ENCODE assay signal across 6 cellular contexts in the genomic region with DNA sequence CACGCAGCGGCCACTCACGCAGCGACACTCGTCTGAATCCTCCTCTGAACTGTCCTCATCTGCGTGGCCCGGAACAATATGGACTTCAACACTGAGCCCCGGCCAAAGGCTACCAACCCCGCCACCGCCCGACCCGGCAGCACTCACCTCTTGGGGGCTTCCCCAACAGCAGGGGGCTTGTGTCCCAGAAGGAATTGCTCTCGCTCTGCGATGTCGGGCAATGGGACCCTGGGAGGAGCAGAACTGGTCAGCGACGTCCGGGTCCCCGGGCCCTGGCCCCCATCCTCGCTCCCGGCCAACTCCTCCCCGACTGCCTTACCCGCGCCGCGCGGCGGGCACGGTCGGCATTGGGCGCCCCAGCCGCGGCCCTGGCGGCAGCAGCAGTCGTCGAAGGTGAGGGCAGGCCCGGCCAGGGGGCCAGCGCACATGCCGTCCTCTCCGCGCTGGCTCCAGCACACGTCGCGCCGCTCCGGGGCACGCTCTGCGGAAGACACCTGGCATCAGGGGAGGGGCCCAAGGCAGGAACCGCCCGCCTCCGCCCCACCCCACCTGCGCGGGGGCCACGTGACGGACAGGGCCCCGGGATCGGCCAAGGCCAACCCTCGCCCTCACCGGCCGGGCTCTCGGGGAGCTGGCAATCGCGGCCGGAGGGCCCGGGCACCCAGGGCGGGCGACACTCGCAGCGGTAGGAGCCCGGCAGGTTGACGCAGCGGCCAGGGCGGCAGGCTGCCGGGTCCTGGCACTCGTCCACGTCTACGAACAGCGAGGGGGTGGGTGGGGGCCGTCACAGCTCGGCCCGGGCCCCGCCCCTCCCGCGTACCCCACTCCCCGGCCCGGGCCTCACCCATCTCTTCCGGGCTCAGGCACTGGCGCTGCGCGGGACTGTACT.
DNase-seq lines count a peak whose midpoint lies in the region; ATAC-seq and TF ChIP-seq lines count a peak whose summit lies in the region.

No MANE protein-coding gene starts in this region.

- no peak overlapping the region for H3K27ac ChIP-seq in HUES6 (ENCODE audit: low read depth, low read length)
- H3K27ac ChIP-seq in duodenal mucosa (ENCODE audit: low read depth, low read length), result peak overlapping the region; percentile 89

- H3K36me3 ChIP-seq in HUES6 (ENCODE audit: control insufficient read depth, insufficient read depth, low read length), result peaks cover 29% of the 10 kb centered on the region
- H3K36me3 ChIP-seq in duodenal mucosa (ENCODE audit: control insufficient read depth in 1 of 2, insufficient read depth in 2 of 2, low read length in 2 of 2), result peaks cover 3 to 41% of the 10 kb centered on the region in 2 donors

- DNase-seq in retinal pigment epithelial cell (ENCODE audit: low read depth) (no peak), T-helper 9 cell (no peak), NCI-H2107 (lab: John Stamatoyannopoulos, UW) (no peak)

- H3K27me3 ChIP-seq in HUES6 (ENCODE audit: control insufficient read depth, insufficient read depth, low read length), result peaks cover 46% of the 10 kb centered on the region
- H3K27me3 ChIP-seq in duodenal mucosa (ENCODE audit: control insufficient read depth in 1 of 2, insufficient read depth in 2 of 2, low read length in 2 of 2), result no peaks in the 10 kb centered on the region

- H3K9ac ChIP-seq in HUES6 (ENCODE audit: low read length) (peak overlapping the region; percentile 54), duodenal mucosa (ENCODE audit: low read depth in 1 of 2, low read length in 2 of 2) (peak overlapping the region; percentile 49 to 74)

- H3K9me3 ChIP-seq in HUES6 (ENCODE audit: control insufficient read depth, insufficient read depth, low read depth, low read length), result no peaks in the 10 kb centered on the region
- H3K9me3 ChIP-seq in duodenal mucosa (ENCODE audit: control insufficient read depth in 1 of 2, low read length in 2 of 2), result no peaks in the 10 kb centered on the region

- peak; percentile 48 for TF ChIP-seq CTCF in retinal pigment epithelial cell (conservative IDR thresholded peaks at IDR 0.05; ENCODE audit: low read depth, low read length)

- H3K4me1 ChIP-seq in HUES6 (ENCODE audit: control insufficient read depth, insufficient read depth, low read length), result peaks cover 3% of the 10 kb centered on the region; the same call in 1 of the 2 replicates
- peaks cover 12 to 17% of the 10 kb centered on the region in 2 donors for H3K4me1 ChIP-seq in duodenal mucosa (ENCODE audit: control insufficient read depth in 1 of 2, insufficient read depth in 2 of 2, low read length in 2 of 2)

- H3K4me3 ChIP-seq in HUES6 (ENCODE audit: low read depth, low read length) (peak overlapping the region; percentile 80), duodenal mucosa (ENCODE audit: low read depth in 1 of 2, low read length in 2 of 2) (peak overlapping the region; percentile 84 to 89), retinal pigment epithelial cell (ENCODE audit: low read length) (peak overlapping the region; percentile 37)

- peak; percentile 34 for ATAC-seq in GM19467 (IDR thresholded peaks at IDR 0.05; ENCODE audit: unreplicated experiment)
